ENCODE assay signal across 1 cellular context in the genomic region with DNA sequence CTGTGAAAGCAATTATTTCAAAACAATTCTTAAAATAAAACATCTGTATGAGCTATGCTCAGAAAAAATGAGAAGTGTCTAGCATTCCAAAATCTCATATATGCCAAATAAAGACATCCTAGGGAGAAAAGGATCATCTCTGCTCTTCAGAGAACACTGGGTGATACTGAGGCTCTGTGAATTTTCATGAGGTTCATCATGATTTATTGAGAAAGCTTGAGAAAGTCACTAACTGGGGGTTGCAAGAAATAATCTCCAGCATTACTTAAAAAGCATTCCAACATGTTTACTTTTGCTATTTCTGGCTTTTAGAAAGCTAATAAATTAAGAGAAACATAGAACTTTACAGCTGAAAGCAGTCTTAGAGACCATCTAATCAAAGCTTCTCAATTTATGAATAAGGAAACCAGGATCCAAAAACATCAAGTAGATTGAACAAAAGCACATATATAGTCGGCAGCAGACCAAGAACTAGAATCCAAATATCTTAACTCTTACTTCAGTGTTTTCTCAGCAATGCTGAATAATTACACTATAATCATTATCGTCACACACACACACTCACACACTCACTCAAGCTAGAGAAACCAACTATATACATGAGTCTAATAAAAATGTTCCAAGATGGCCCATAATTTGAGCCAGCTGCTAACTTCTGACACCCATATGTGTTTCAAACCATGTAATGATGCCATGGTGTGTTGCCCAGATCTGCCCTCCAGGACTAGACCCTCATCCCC.
TF ChIP-seq lines count a peak whose summit lies in the region.

No MANE protein-coding gene starts in this region.

TF ChIP-seq in IMR-90, 13 proteins besides CTCF, POLR2A, EP300 and RAD21:
- no peak for TF ChIP-seq CEBPB (IDR thresholded peaks at IDR 0.05; ENCODE audit: low read depth, low read length)
- no peak for TF ChIP-seq BHLHE40 (IDR thresholded peaks at IDR 0.05; ENCODE audit: low read depth, low read length)
- TF ChIP-seq SMC3 (IDR thresholded peaks at IDR 0.05; ENCODE audit: low read depth, low read length), result no peak
- TF ChIP-seq RFX5 (IDR thresholded peaks at IDR 0.05; ENCODE audit: low read depth, low read length), result no peak
- no peak for TF ChIP-seq CHD1 (IDR thresholded peaks at IDR 0.05; ENCODE audit: low read depth, low read length)
